In genomic region chr12:110804406-110804805, GRCh38 we compare ENCODE assay signal across 10 cellular contexts. TPM values are rescaled to one million over a fixed set of nuclear protein-coding genes. Genes with fewer than 3 reads are reported as not detected.
"Had no signal": no experiment of that assay in that cellular context is flagged by ENCODE, and none has a peak within 500 bp of the region (broad histone marks: within the 10 kb centered on the region; RNA-seq: fewer than 3 reads in every experiment).

No MANE protein-coding gene starts in this region.

- H3K27me3 Mint-ChIP-seq: IgD-negative memory B cell had no signal

- H3K9ac ChIP-seq: KMS-11 had no signal

- H3K27ac ChIP-seq: HL-60, KMS-11 had no signal

- DNase-seq: IMR-90, KBM-7, KG1 had no signal

- H3K27ac Mint-ChIP-seq: IgD-negative memory B cell had no signal

- ATAC-seq: HepG2 had no signal

- FAIRE-seq: HepG2, HTR-8/SVneo had no signal

- H3K4me3 Mint-ChIP-seq: IgD-negative memory B cell had no signal

- H3K4me2 ChIP-seq: KMS-11 had no signal

RNA-seq across cellular contexts. Expression of gene CCDC63, which starts 42.4 kb away (rescaled TPM):
- total RNA-seq: HepG2, HT-29, HT1080, IMR-90 had no signal
- polyA plus RNA-seq: HepG2, IgD-negative memory B cell, IMR-90 had no signal
